ENCODE assay signal across 23 cellular contexts in the genomic region with DNA sequence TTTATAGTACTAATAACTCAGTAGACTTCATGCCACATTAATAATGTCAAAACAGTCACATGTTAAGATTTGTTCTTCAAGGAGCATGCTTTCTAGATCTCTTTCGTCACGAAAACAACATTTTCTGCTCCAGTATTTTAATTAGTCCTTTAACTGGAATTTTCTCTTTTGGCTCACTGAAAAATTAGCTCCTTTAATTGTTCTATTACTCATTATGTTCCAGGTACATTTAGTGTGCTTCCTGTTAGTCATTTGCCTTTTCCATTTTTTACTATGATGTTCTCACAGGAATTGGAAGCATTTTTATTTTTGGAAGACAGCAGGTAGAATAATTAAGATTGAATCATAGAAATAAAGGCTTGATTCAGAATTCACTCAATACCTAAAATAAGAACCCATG.
"Had no signal": no experiment of that assay in that cellular context is flagged by ENCODE, and none has a peak within 500 bp of the region (broad histone marks: within the 10 kb centered on the region; RNA-seq: fewer than 3 reads in every experiment).

No MANE protein-coding gene starts in this region.

- H3K4me1 Mint-ChIP-seq: activated CD4-positive, alpha-beta T cell treated with anti-CD3 and anti-CD28 coated beads, Interleukin-2, amount 10 ng/mL, durations not matched to agents 7 days and 5 days; neural crest cell had no signal

- ATAC-seq: activated CD8-positive, alpha-beta T cell treated with anti-CD3 and anti-CD28 coated beads, Interleukin-2, amount 10 ng/mL, durations not matched to agents 7 days and 5 days; gastroesophageal sphincter; lower lobe of right lung; naive thymus-derived CD4-positive, alpha-beta T cell; right cardiac atrium; stimulated activated naive CD8-positive, alpha-beta T cell treated with anti-CD3 and anti-CD28 coated beads, Interleukin-15, Interleukin-2, amounts not matched to agents 100 U/mL and 50 U/mL, for 24 hours; T-cell had no signal

- H3K4me1 ChIP-seq: adrenal gland, esophagus muscularis mucosa, gastroesophageal sphincter, lower lobe of right lung, thyroid gland had no signal

- H3K9me3 ChIP-seq: adrenal gland, thyroid gland had no signal

- H3K27ac ChIP-seq: adrenal gland, esophagus muscularis mucosa, gastroesophageal sphincter, lower lobe of right lung, thyroid gland, WERI-Rb-1 had no signal

- H3K9me3 Mint-ChIP-seq: activated CD4-positive, alpha-beta T cell treated with anti-CD3 and anti-CD28 coated beads, Interleukin-2, amount 10 ng/mL, durations not matched to agents 7 days and 5 days had no signal

- H3K27me3 ChIP-seq: adrenal gland, esophagus muscularis mucosa, gastroesophageal sphincter, thyroid gland had no signal

- H3K27ac Mint-ChIP-seq: activated CD4-positive, alpha-beta T cell treated with anti-CD3 and anti-CD28 coated beads, Interleukin-2, amount 10 ng/mL, durations not matched to agents 7 days and 5 days; activated CD8-positive, alpha-beta T cell treated with anti-CD3 and anti-CD28 coated beads, Interleukin-2, amount 10 ng/mL, durations not matched to agents 7 days and 5 days; activated naive CD8-positive, alpha-beta T cell; activated T-helper 1 cell treated with anti-CD3 and anti-CD28 coated beads, Interleukin-12 subunit alpha, Interleukin-12 subunit beta, Interleukin-2, Interleukin-4 antibody, amounts not matched to agents 30 ng/mL and 10 ng/mL and 1 ng/mL, durations not matched to agents 14 hours and 24 hours and 36 hours; naive thymus-derived CD4-positive, alpha-beta T cell; T-cell; T-helper 2 cell treated with Interferon-gamma antibody and Interleukin-4, amounts not matched to agents 5 μg/mL and 100 μg/mL, for 36 hours had no signal

- H3K4me3 Mint-ChIP-seq: activated CD4-positive, alpha-beta T cell treated with anti-CD3 and anti-CD28 coated beads, Interleukin-2, amount 10 ng/mL, durations not matched to agents 7 days and 5 days; activated CD8-positive, alpha-beta T cell treated with anti-CD3 and anti-CD28 coated beads, Interleukin-2, amount 10 ng/mL, durations not matched to agents 7 days and 5 days; activated naive CD8-positive, alpha-beta T cell; activated T-helper 1 cell treated with anti-CD3 and anti-CD28 coated beads, Interleukin-12 subunit alpha, Interleukin-12 subunit beta, Interleukin-2, Interleukin-4 antibody, amounts not matched to agents 30 ng/mL and 10 ng/mL and 1 ng/mL, durations not matched to agents 14 hours and 24 hours and 36 hours; naive thymus-derived CD4-positive, alpha-beta T cell; neural crest cell; T-cell; T-helper 2 cell treated with Interferon-gamma antibody and Interleukin-4, amounts not matched to agents 5 μg/mL and 100 μg/mL, for 36 hours had no signal

- H3K36me3 ChIP-seq: adrenal gland, esophagus muscularis mucosa, gastroesophageal sphincter, lower lobe of right lung, thyroid gland, WERI-Rb-1 had no signal

- H3K4me3 ChIP-seq: adrenal gland, esophagus muscularis mucosa, gastroesophageal sphincter, lower lobe of right lung, thyroid gland had no signal

- H3K27me3 Mint-ChIP-seq: activated CD4-positive, alpha-beta T cell treated with anti-CD3 and anti-CD28 coated beads, Interleukin-2, amount 10 ng/mL, durations not matched to agents 7 days and 5 days; activated naive CD8-positive, alpha-beta T cell; naive thymus-derived CD4-positive, alpha-beta T cell; T-cell had no signal

- DNase-seq: activated CD4-positive, alpha-beta T cell treated with anti-CD3 and anti-CD28 coated beads, Interleukin-2, amount 10 ng/mL, durations not matched to agents 7 days and 5 days; activated CD4-positive, CD25-positive, alpha-beta regulatory T cell treated with anti-CD3 and anti-CD28 coated beads, Interleukin-2, amount 50 U/mL, for 72 hours; activated CD8-positive, alpha-beta T cell treated with anti-CD3 and anti-CD28 coated beads, Interleukin-2, amount 10 ng/mL, durations not matched to agents 7 days and 5 days; activated gamma-delta T cell; adrenal gland; cortex of kidney; head of caudate nucleus; lower lobe of right lung; naive thymus-derived CD4-positive, alpha-beta T cell; occipital lobe; right cardiac atrium; stimulated activated CD4-positive, alpha-beta T cell treated with anti-CD3 and anti-CD28 coated beads, Interleukin-12 subunit alpha, Interleukin-12 subunit beta, amount 100 ng/mL, for 4 hours; stimulated activated CD4-positive, alpha-beta T cell treated with anti-CD3 and anti-CD28 coated beads, Interleukin-4, amount 100 ng/mL, for 4 hours; stimulated activated naive CD8-positive, alpha-beta T cell treated with anti-CD3 and anti-CD28 coated beads, Interleukin-15, Interleukin-2, amounts not matched to agents 100 U/mL and 50 U/mL, for 24 hours; T-cell; thyroid gland; WERI-Rb-1 had no signal
